Comparison of ENCODE assay signal across 8 cellular contexts in genomic region chr6:13614126-13614925, GRCh38. TPM values are rescaled to one million over a fixed set of nuclear protein-coding genes. Genes with fewer than 3 reads are reported as not detected.
DNase-seq lines count a peak whose midpoint lies in the region; ATAC-seq, FAIRE-seq and TF ChIP-seq lines count a peak whose summit lies in the region.

No MANE protein-coding gene starts in this region.

- H3K27ac Mint-ChIP-seq in osteocyte (ENCODE audit: unreplicated experiment): peak overlapping the region; percentile 92

- peaks cover 31% of the 10 kb centered on the region for H3K4me1 Mint-ChIP-seq in osteocyte (ENCODE audit: unreplicated experiment)

- peak overlapping the region; percentile 99 for H3K4me3 Mint-ChIP-seq in osteocyte (ENCODE audit: unreplicated experiment)

- H3K36me3 Mint-ChIP-seq in osteocyte (ENCODE audit: unreplicated experiment): peaks cover 18% of the 10 kb centered on the region

- no peaks in the 10 kb centered on the region for H3K27me3 Mint-ChIP-seq in osteocyte (ENCODE audit: unreplicated experiment)

- H3K9me3 Mint-ChIP-seq in osteocyte (ENCODE audit: unreplicated experiment): no peaks in the 10 kb centered on the region

- TF ChIP-seq CTCF in 22Rv1 (IDR thresholded peaks at IDR 0.05) (no peak), osteocyte (IDR thresholded peaks at IDR 0.05) (no peak)

- ATAC-seq in HG02840 (IDR thresholded peaks at IDR 0.05; ENCODE audit: low FRiP score, unreplicated experiment) (peak; percentile 27), Right ventricle myocardium inferior (peak; percentile 20)

- DNase-seq in GM03348 (ENCODE audit: low spot score) (peak; percentile 72), NCI-H2029 (lab: John Stamatoyannopoulos, UW) (peak; percentile 74), Right ventricle myocardium inferior (ENCODE audit: missing footprints) (peak; percentile 81), osteocyte (ENCODE audit: extremely low spot score, unreplicated experiment) (peak; percentile 88), GM19239 (ENCODE audit: insufficient read length, low spot score) (no peak)
- peak; percentile 13 for DNase-seq in activated T-helper 9 cell treated with anti-CD3 and anti-CD28 coated beads, Interleukin-2, amount 50 U/mL, for 16 hours (ENCODE audit: low read depth)

- intact Hi-C loops in Right ventricle myocardium inferior (cut with DNase I): loop anchor here (5.0 kb wide), 2 partner anchors 37 to 287 kb away; partner anchors contain the start of gene TBC1D7

- peak overlapping the region; percentile 88 for H3K27ac ChIP-seq in 22Rv1

- no peak for FAIRE-seq in GM19239 (lab: Jason Lieb, UNC)

RNA-seq across cellular contexts. Expression of gene NOL7, which starts 0.8 kb away (rescaled TPM):
- 50.7 TPM for total RNA-seq in Right ventricle myocardium inferior
- 48.7 and 50.9 TPM in 2 replicates for total RNA-seq in osteocyte

RNA-seq across cellular contexts. Expression of gene SIRT5, which starts 39.9 kb away (rescaled TPM):
- total RNA-seq in Right ventricle myocardium inferior: 50.8 TPM
- 9.1 and 9.9 TPM in 2 replicates for total RNA-seq in osteocyte
